Comparison of ENCODE assay signal across 24 cellular contexts in the genomic region with DNA sequence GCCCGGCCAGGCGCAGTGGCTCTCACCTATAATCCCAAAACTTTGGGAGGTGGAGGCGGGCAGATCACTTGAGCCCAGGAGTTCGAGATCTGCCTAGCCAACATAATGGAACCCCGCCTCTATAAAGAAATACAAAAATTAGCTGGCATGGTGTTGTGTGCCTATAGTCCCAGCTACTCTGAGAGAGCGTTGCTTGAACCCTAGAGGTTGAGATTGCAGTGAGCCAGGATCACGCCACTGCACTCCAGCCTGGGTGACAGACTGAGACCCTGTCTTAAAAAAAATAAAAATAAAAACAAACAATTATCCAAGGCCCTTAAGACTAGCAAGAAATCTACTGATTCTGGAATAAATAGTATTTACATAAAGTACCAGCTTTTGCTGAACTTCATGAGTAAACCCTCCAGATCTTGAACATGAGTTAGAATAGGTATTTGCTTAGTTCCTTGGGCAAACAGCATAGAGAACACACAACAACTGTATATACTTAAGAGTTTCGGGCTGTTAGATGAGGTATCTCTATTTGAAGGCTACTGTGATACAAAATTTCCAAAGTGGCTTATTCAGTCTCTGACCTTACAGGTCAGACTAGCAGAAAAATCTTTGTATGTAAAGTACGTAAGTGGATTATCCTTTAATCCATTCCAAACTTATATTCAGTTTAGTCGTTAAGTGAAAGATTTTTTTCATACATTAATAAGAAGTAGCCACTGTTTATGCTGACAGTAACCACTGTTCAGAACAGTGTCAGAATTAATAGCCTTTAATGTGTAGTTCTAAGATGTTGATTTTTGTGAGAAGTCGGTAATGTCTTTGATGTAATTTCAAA.
"Had no signal": no experiment of that assay in that cellular context is flagged by ENCODE, and none has a peak within 500 bp of the region (broad histone marks: within the 10 kb centered on the region; RNA-seq: fewer than 3 reads in every experiment).

No MANE protein-coding gene starts in this region.

- ATAC-seq: activated CD4-positive, alpha-beta T cell treated with anti-CD3 and anti-CD28 coated beads for 36 hours; gastroesophageal sphincter; heart left ventricle; left cardiac atrium; naive thymus-derived CD4-positive, alpha-beta T cell; psoas muscle; right cardiac atrium; stimulated activated naive CD8-positive, alpha-beta T cell treated with anti-CD3 and anti-CD28 coated beads, Interleukin-15, amount 100 ng/mL, for 72 hours had no signal

- H3K9me3 ChIP-seq: breast epithelium, gastroesophageal sphincter, heart left ventricle, psoas muscle, suprapubic skin, tibial nerve, uterus had no signal

- DNase-seq: activated B cell treated with CpG ODN at 0.5 μM for 24 hours; activated CD4-positive, alpha-beta T cell treated with anti-CD3 and anti-CD28 coated beads for 36 hours; activated CD4-positive, alpha-beta T cell treated with anti-CD3 and anti-CD28 coated beads, Interleukin-2, amount 50 U/mL, for 4 hours; activated CD8-positive, alpha-beta memory T cell treated with anti-CD3 and anti-CD28 coated beads for 24 hours; activated CD8-positive, alpha-beta memory T cell treated with anti-CD3 and anti-CD28 coated beads, Interleukin-2, amount 50 U/mL, for 4 hours; activated naive CD4-positive, alpha-beta T cell treated with Interleukin-2 at 50 U/mL for 16 hours; activated naive CD8-positive, alpha-beta T cell treated with anti-CD3 and anti-CD28 coated beads for 36 hours; activated T-cell treated with anti-CD3 and anti-CD28 coated beads, Interleukin-2, amount 50 U/mL, for 48 hours; heart left ventricle; islet precursor cell; left cardiac atrium; mesendoderm; naive thymus-derived CD4-positive, alpha-beta T cell; psoas muscle; right cardiac atrium; stimulated activated CD4-positive, alpha-beta T cell treated with anti-CD3 and anti-CD28 coated beads, Interleukin-4, amount 100 ng/mL, for 24 hours; stimulated activated naive CD8-positive, alpha-beta T cell treated with anti-CD3 and anti-CD28 coated beads, Interleukin-15, amount 100 ng/mL, for 72 hours; T-helper 9 cell; uterus had no signal

- H3K4me1 ChIP-seq: breast epithelium, uterus had no signal

- H3K36me3 ChIP-seq: breast epithelium, gastroesophageal sphincter, heart left ventricle, suprapubic skin, tibial nerve, uterus had no signal

- H3K27me3 ChIP-seq: breast epithelium, gastroesophageal sphincter, heart left ventricle, suprapubic skin, tibial nerve, uterus had no signal

- H3K4me3 ChIP-seq: breast epithelium, coronary artery, gastroesophageal sphincter, heart left ventricle, psoas muscle, suprapubic skin, tibial nerve, uterus had no signal

- H3K27ac ChIP-seq: breast epithelium, coronary artery, gastroesophageal sphincter, heart left ventricle, psoas muscle, suprapubic skin, tibial nerve, uterus had no signal
